24 cellular contexts compared by ENCODE assay signal in genomic region chr1:47580451-47580980, GRCh38.
DNase-seq lines count a peak whose midpoint lies in the region; TF ChIP-seq lines count a peak whose summit lies in the region.
"Had no signal": no experiment of that assay in that cellular context is flagged by ENCODE, and none has a peak within 500 bp of the region (broad histone marks: within the 10 kb centered on the region; RNA-seq: fewer than 3 reads in every experiment).

No MANE protein-coding gene starts in this region.

- no peak overlapping the region for H3K9ac ChIP-seq in BLaER1
- H3K9ac ChIP-seq in neuronal stem cell (ENCODE audit: low read depth, low read length, poor library complexity) = no peak overlapping the region

- peaks cover 6% of the 10 kb centered on the region for H3K4me1 Mint-ChIP-seq in osteocyte (ENCODE audit: unreplicated experiment)

- no peak overlapping the region for H2BK15ac ChIP-seq in neuronal stem cell (ENCODE audit: low read length)

- no peak overlapping the region for H3K4me3 Mint-ChIP-seq in osteocyte (ENCODE audit: unreplicated experiment)
- H3K4me3 Mint-ChIP-seq: CD4-positive, alpha-beta T cell had no signal

- H3K9me3 Mint-ChIP-seq in osteocyte (ENCODE audit: unreplicated experiment) = no peaks in the 10 kb centered on the region
- H3K9me3 Mint-ChIP-seq: CD4-positive, alpha-beta T cell had no signal

- no peaks in the 10 kb centered on the region for H4K20me1 ChIP-seq in BLaER1

- H2AFZ ChIP-seq in neuronal stem cell (ENCODE audit: low read length) = no peak overlapping the region

- no peak overlapping the region for H4K91ac ChIP-seq in neuronal stem cell (ENCODE audit: low read depth, low read length, poor library complexity)

- no peak for TF ChIP-seq POLR2A in Peyer's patch (IDR thresholded peaks at IDR 0.05)

- H3K79me1 ChIP-seq in neuronal stem cell (ENCODE audit: low read depth, low read length) = no peaks in the 10 kb centered on the region

- no peak overlapping the region for H4K8ac ChIP-seq in neuronal stem cell (ENCODE audit: low read depth, low read length)

- H3K23ac ChIP-seq in neuronal stem cell (ENCODE audit: low read depth, low read length, poor library complexity) = no peak overlapping the region

- H3K18ac ChIP-seq in neuronal stem cell (ENCODE audit: low read length) = peak overlapping the region; percentile 1

- H2AK5ac ChIP-seq in neuronal stem cell (ENCODE audit: low read depth, low read length) = no peak overlapping the region

- H3K4me1 ChIP-seq in BLaER1 (peaks cover 44% of the 10 kb centered on the region), Peyer's patch (peaks cover 0 to 11% (median 0%) of the 10 kb centered on the region in 4 donors), neuronal stem cell (ENCODE audit: control insufficient read depth in 2 of 2, insufficient read depth in 1 of 2, low read depth in 1 of 2, low read length in 2 of 2) (peaks cover 0 to 13% of the 10 kb centered on the region in 2 donors)

- no CpG with 5 or more reads among the region's 11 CpGs for WGBS in neuronal stem cell (ENCODE audit: extremely low coverage in 2 of 2, insufficient read length in 2 of 2, insufficient replicate concordance in 1 of 2), 2 donors

- H3K4me3 ChIP-seq in BLaER1 = no peak overlapping the region
- no peak overlapping the region for H3K4me3 ChIP-seq in Peyer's patch
- no peak overlapping the region for H3K4me3 ChIP-seq in neuronal stem cell (ENCODE audit: low read length in 2 of 2)
- H3K4me3 ChIP-seq: GM12878, SJSA1 had no signal

- H3K27me3 Mint-ChIP-seq in osteocyte (ENCODE audit: unreplicated experiment) = peaks cover 58% of the 10 kb centered on the region

- H3K9me3 ChIP-seq in BLaER1 (no peaks in the 10 kb centered on the region), Peyer's patch (no peaks in the 10 kb centered on the region), neuronal stem cell (replicated peaks in 1 of 2; ENCODE audit: control insufficient read depth in 2 of 2, insufficient read depth in 1 of 2, low read depth in 1 of 2, low read length in 2 of 2) (no peaks in the 10 kb centered on the region)
- H3K9me3 ChIP-seq: SJSA1 had no signal

- no peak overlapping the region for H3K14ac ChIP-seq in neuronal stem cell (ENCODE audit: low read length)

- H2BK5ac ChIP-seq in neuronal stem cell (ENCODE audit: low read length) = no peak overlapping the region

- DNase-seq in Peyer's patch = peak in 2 of 3 donors; percentile 33 to 34
- DNase-seq in islet precursor cell = peak; percentile 58
- no peak for DNase-seq in neuronal stem cell (ENCODE audit: low spot score)
- no peak for DNase-seq in C1 segment of cervical spinal cord (lab: John Stamatoyannopoulos, UW)
- DNase-seq in osteocyte (ENCODE audit: extremely low spot score, unreplicated experiment) = no peak
- DNase-seq in DMS53 treated with DMSO at 0.1 percent for 48 hours (lab: John Stamatoyannopoulos, UW; ENCODE audit: unreplicated experiment) = no peak
- no peak for DNase-seq in stimulated activated CD4-positive, alpha-beta T cell treated with anti-CD3 and anti-CD28 coated beads, Interleukin-4, amount 100 ng/mL, for 4 hours
- DNase-seq: CD4-positive, alpha-beta T cell; DMS79; EL; GDM1; NCI-H1048; NCI-H1417; NCI-H1694 treated with DMSO at 0.1 percent for 48 hours; NCI-H2081; NCI-H2171; NCI-H226; NCI-H510A; NCI-H69; OCI-M1 had no signal

- no peak overlapping the region for H3K4ac ChIP-seq in neuronal stem cell (ENCODE audit: low read length)

- no peak overlapping the region for H3K4me2 ChIP-seq in BLaER1
- no peak overlapping the region for H3K4me2 ChIP-seq in neuronal stem cell (ENCODE audit: insufficient read depth, low read length, poor library complexity, severe bottlenecking)

- no peak overlapping the region for H2BK120ac ChIP-seq in neuronal stem cell (ENCODE audit: low read depth, low read length)

- TF ChIP-seq CTCF in Peyer's patch (IDR thresholded peaks at IDR 0.05) (no peak), osteocyte (IDR thresholded peaks at IDR 0.05) (no peak)

- H3K27me3 ChIP-seq in BLaER1 = no peaks in the 10 kb centered on the region
- no peaks in the 10 kb centered on the region for H3K27me3 ChIP-seq in Peyer's patch
- H3K27me3 ChIP-seq in neuronal stem cell (ENCODE audit: control insufficient read depth in 3 of 3, insufficient read depth in 3 of 3, low read depth in 1 of 3, low read length in 3 of 3) = peaks cover 0 to 52% (median 0%) of the 10 kb centered on the region in 3 experiments
- H3K27me3 ChIP-seq: SJSA1 had no signal

- no peak overlapping the region for H2BK12ac ChIP-seq in neuronal stem cell (ENCODE audit: low read length)

- no peaks in the 10 kb centered on the region for H3K36me3 Mint-ChIP-seq in osteocyte (ENCODE audit: unreplicated experiment)

- H3K36me3 ChIP-seq in BLaER1 (no peaks in the 10 kb centered on the region), Peyer's patch (no peaks in the 10 kb centered on the region), neuronal stem cell (replicated peaks in 1 of 2; ENCODE audit: control insufficient read depth in 2 of 2, insufficient read depth in 2 of 2, low read length in 2 of 2) (no peaks in the 10 kb centered on the region)
- H3K36me3 ChIP-seq: SJSA1 had no signal

- H3K27ac Mint-ChIP-seq in osteocyte (ENCODE audit: unreplicated experiment) = no peak overlapping the region
- H3K27ac Mint-ChIP-seq: CD4-positive, alpha-beta T cell had no signal

- H3K27ac ChIP-seq in BLaER1 = peak overlapping the region; percentile 11; the same call in 1 of the 2 replicates
- H3K27ac ChIP-seq in Peyer's patch = no peak overlapping the region
- H3K27ac ChIP-seq in neuronal stem cell (replicated peaks; ENCODE audit: low read length) = no peak overlapping the region
- H3K27ac ChIP-seq: HL-60, SJSA1 had no signal

Comparison
In these comparisons a context has a peak if more than half of its experiments do, and no peak if none do; other contexts are left out.
1. DNase-seq: peak in Peyer's patch (2 of 3) and islet precursor cell (single experiment); none in neuronal stem cell (single experiment), C1 segment of cervical spinal cord (0 of 14), osteocyte (single experiment), DMS53 treated with DMSO at 0.1 percent for 48 hours (single experiment) and stimulated activated CD4-positive, alpha-beta T cell treated with anti-CD3 and anti-CD28 coated beads, Interleukin-4, amount 100 ng/mL, for 4 hours (0 of 2).